24 cellular contexts compared by ENCODE assay signal in the genomic region with DNA sequence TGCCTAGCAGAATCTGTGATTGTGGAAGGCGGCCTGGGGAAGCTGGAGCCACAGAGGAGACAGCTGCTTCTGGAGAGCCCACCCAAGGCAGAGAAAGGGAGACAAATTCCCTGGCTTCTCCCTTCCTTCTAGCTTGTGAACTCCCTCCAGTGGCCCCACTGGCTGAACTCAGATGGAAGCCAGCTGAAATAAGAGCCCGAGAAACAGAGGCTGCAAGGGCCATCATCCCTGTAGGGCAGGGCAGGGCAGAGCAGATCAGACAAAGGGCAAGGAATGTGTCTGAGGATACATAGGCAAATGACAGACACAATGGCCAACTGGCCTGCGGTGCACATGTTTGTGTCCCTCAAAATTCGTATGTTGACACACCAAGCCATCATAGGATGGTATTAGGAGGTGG. TPM values are rescaled to one million over a fixed set of nuclear protein-coding genes. Genes with fewer than 3 reads are reported as not detected.
DNase-seq lines count a peak whose midpoint lies in the region; ATAC-seq and TF ChIP-seq lines count a peak whose summit lies in the region.
"Had no signal": no experiment of that assay in that cellular context is flagged by ENCODE, and none has a peak within 500 bp of the region (broad histone marks: within the 10 kb centered on the region; RNA-seq: fewer than 3 reads in every experiment).

No MANE protein-coding gene starts in this region.

- no peak overlapping the region for H3K4me2 ChIP-seq in PC-9

- H3K27me3 ChIP-seq in PC-9 (ENCODE audit: insufficient read depth, low read depth) (peaks cover 70% of the 10 kb centered on the region), dorsolateral prefrontal cortex (peaks cover 0 to 11% (median 0%) of the 10 kb centered on the region in 45 donors)

- no peak overlapping the region for H3K27ac Mint-ChIP-seq in WTC11
- peak overlapping the region in 2 of 3 experiments; percentile 10 to 37 for H3K27ac Mint-ChIP-seq in nephron
- H3K27ac Mint-ChIP-seq: CD4-positive, alpha-beta memory T cell had no signal

- no peaks in the 10 kb centered on the region; the same call in 1 of the 2 replicates for H3K9me2 ChIP-seq in PC-9 (ENCODE audit: insufficient read depth)

- no peaks in the 10 kb centered on the region for H3K36me3 ChIP-seq in PC-9 (ENCODE audit: low read depth)

- H3K4me3 Mint-ChIP-seq in WTC11 (no peak overlapping the region), nephron (no peak overlapping the region)
- H3K4me3 Mint-ChIP-seq: CD4-positive, alpha-beta memory T cell; H9 had no signal

- TF ChIP-seq CTCF in WTC11 (IDR thresholded peaks at IDR 0.05) = no peak
- TF ChIP-seq CTCF in nephron (IDR thresholded peaks at IDR 0.05; ENCODE audit: unreplicated experiment in 3 of 3) = no peak
- TF ChIP-seq CTCF in PC-9 (conservative IDR thresholded peaks at IDR 0.05) = no peak
- TF ChIP-seq CTCF in dorsolateral prefrontal cortex (IDR thresholded peaks at IDR 0.05 in 54 of 56, conservative IDR thresholded peaks at IDR 0.05 in 2 of 56; ENCODE audit: low read depth in 1 of 56, partially characterized antibody in 56 of 56) = no peak

- no TSS peak for BruUV-seq in PC-9 (replicated peaks; lab: Mats Ljungman, UMichigan)

- no peak overlapping the region for H2AFZ ChIP-seq in PC-9
- H2AFZ ChIP-seq: GM23248 had no signal

- intact Hi-C loops in PC-9 (cut with micrococcal nuclease; ENCODE audit: unreplicated experiment) = no loop called here
- intact Hi-C loops in dorsolateral prefrontal cortex (cut with DNase I) = no loop called here

- no peaks in the 10 kb centered on the region for H3K4me1 ChIP-seq in PC-9 (replicated peaks; ENCODE audit: insufficient read depth)

- H3K4me3 ChIP-seq in PC-9 (no peak overlapping the region), dorsolateral prefrontal cortex (no peak overlapping the region)
- H3K4me3 ChIP-seq: GM23248 had no signal

- no peak for DNase-seq in WTC11 (ENCODE audit: low spot score)
- DNase-seq in ecto neural progenitor cell (ENCODE audit: low spot score) = peak; percentile 50
- no peak for DNase-seq in PC-9
- DNase-seq in dorsolateral prefrontal cortex = no peak
- no peak for DNase-seq in stimulated activated naive CD8-positive, alpha-beta T cell treated with anti-CD3 and anti-CD28 coated beads, Interleukin-15, Interleukin-2, amounts not matched to agents 100 U/mL and 50 U/mL, for 24 hours
- DNase-seq: C1 segment of cervical spinal cord; CD4-positive, alpha-beta memory T cell; COR-L47; DMS53; GM23248; H9; KBM-7; MV-4-11; NCI-H1105; NCI-H1436 treated with DMSO at 0.1 percent for 48 hours; NCI-H187 treated with DMSO at 0.1 percent for 48 hours; NCI-H446; NCI-H524 treated with DMSO at 0.1 percent for 48 hours; NCI-H774; NK-92 treated with Interleukin-12 subunit alpha and Interleukin-12 subunit beta, amount 100 ng/mL, for 24 hours; PC-3 had no signal

- H3K27ac ChIP-seq in PC-9 = no peak overlapping the region
- H3K27ac ChIP-seq in dorsolateral prefrontal cortex = no peak overlapping the region
- H3K27ac ChIP-seq: GM23248 had no signal

- POLR2A ChIA-PET in WTC11 (lab: Charles Lee) (interaction anchor here (0.5 kb wide), 1 partner anchor 250 kb away, joined by 5 read pairs; no protein-coding TSS in a partner anchor), PC-9 (lab: Charles Lee; ENCODE audit: unreplicated experiment) (no interaction called here)

- H3K4me1 Mint-ChIP-seq in WTC11 (no peaks in the 10 kb centered on the region; the same call in 1 of the 2 replicates), nephron (peaks cover 20% of the 10 kb centered on the region)
- H3K4me1 Mint-ChIP-seq: CD4-positive, alpha-beta memory T cell had no signal

- no peaks in the 10 kb centered on the region for H3K79me2 ChIP-seq in PC-9 (ENCODE audit: low read depth)

- H3F3A ChIP-seq in PC-9 (ENCODE audit: insufficient read depth, low read depth) = no peaks in the 10 kb centered on the region

- CTCF ChIA-PET in WTC11 (lab: Charles Lee) = interaction anchor here (1.0 to 2.7 kb wide), 4 partner anchors 19 to 123 kb away, joined by 3 to 9 read pairs (median 4); no protein-coding TSS in a partner anchor
- CTCF ChIA-PET in PC-9 (lab: Charles Lee) = no interaction called here

- H3K36me3 Mint-ChIP-seq in WTC11 (no peaks in the 10 kb centered on the region), nephron (ENCODE audit: low read depth) (no peaks in the 10 kb centered on the region)
- H3K36me3 Mint-ChIP-seq: CD4-positive, alpha-beta memory T cell had no signal

- peak; percentile 83 for ATAC-seq in WTC11
- no peak for ATAC-seq in HG02973 (IDR thresholded peaks at IDR 0.05; ENCODE audit: unreplicated experiment)
- no peak for ATAC-seq in stimulated activated naive CD8-positive, alpha-beta T cell treated with anti-CD3 and anti-CD28 coated beads, Interleukin-15, Interleukin-2, amounts not matched to agents 100 U/mL and 50 U/mL, for 24 hours
- ATAC-seq: PC-3, Right ventricle myocardium inferior had no signal

- no peaks in the 10 kb centered on the region for H3K9me3 ChIP-seq in PC-9 (ENCODE audit: insufficient read depth, low read depth)

- H3K9me3 Mint-ChIP-seq in WTC11 (no peaks in the 10 kb centered on the region), nephron (peaks cover 4% of the 10 kb centered on the region)
- H3K9me3 Mint-ChIP-seq: H9 had no signal

- no peaks in the 10 kb centered on the region for H4K20me1 ChIP-seq in PC-9 (ENCODE audit: insufficient read depth)

- H3K27me3 Mint-ChIP-seq in WTC11 (ENCODE audit: low read depth) (peaks cover 21% of the 10 kb centered on the region), nephron (ENCODE audit: low read depth) (peaks cover 36% of the 10 kb centered on the region)

TF ChIP-seq in WTC11, 78 proteins besides CTCF, POLR2A, EP300 and RAD21 (continues in another document):
- TF ChIP-seq, protein P1, sequence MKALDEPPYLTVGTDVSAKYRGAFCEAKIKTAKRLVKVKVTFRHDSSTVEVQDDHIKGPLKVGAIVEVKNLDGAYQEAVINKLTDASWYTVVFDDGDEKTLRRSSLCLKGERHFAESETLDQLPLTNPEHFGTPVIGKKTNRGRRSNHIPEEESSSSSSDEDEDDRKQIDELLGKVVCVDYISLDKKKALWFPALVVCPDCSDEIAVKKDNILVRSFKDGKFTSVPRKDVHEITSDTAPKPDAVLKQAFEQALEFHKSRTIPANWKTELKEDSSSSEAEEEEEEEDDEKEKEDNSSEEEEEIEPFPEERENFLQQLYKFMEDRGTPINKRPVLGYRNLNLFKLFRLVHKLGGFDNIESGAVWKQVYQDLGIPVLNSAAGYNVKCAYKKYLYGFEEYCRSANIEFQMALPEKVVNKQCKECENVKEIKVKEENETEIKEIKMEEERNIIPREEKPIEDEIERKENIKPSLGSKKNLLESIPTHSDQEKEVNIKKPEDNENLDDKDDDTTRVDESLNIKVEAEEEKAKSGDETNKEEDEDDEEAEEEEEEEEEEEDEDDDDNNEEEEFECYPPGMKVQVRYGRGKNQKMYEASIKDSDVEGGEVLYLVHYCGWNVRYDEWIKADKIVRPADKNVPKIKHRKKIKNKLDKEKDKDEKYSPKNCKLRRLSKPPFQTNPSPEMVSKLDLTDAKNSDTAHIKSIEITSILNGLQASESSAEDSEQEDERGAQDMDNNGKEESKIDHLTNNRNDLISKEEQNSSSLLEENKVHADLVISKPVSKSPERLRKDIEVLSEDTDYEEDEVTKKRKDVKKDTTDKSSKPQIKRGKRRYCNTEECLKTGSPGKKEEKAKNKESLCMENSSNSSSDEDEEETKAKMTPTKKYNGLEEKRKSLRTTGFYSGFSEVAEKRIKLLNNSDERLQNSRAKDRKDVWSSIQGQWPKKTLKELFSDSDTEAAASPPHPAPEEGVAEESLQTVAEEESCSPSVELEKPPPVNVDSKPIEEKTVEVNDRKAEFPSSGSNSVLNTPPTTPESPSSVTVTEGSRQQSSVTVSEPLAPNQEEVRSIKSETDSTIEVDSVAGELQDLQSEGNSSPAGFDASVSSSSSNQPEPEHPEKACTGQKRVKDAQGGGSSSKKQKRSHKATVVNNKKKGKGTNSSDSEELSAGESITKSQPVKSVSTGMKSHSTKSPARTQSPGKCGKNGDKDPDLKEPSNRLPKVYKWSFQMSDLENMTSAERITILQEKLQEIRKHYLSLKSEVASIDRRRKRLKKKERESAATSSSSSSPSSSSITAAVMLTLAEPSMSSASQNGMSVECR (CRISPR knock-in tag; IDR thresholded peaks at IDR 0.05; ENCODE audit: borderline replicate concordance) = no peak
- TF ChIP-seq MXD4 (CRISPR knock-in tag; IDR thresholded peaks at IDR 0.05; ENCODE audit: borderline replicate concordance) (no peak), CREM (CRISPR knock-in tag; IDR thresholded peaks at IDR 0.05) (no peak), ZNF423 (CRISPR knock-in tag; IDR thresholded peaks at IDR 0.05) (no peak)
- TF ChIP-seq, protein P2, sequence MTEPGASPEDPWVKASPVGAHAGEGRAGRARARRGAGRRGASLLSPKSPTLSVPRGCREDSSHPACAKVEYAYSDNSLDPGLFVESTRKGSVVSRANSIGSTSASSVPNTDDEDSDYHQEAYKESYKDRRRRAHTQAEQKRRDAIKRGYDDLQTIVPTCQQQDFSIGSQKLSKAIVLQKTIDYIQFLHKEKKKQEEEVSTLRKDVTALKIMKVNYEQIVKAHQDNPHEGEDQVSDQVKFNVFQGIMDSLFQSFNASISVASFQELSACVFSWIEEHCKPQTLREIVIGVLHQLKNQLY (CRISPR knock-in tag; IDR thresholded peaks at IDR 0.05) = no peak
- TF ChIP-seq, protein P3, sequence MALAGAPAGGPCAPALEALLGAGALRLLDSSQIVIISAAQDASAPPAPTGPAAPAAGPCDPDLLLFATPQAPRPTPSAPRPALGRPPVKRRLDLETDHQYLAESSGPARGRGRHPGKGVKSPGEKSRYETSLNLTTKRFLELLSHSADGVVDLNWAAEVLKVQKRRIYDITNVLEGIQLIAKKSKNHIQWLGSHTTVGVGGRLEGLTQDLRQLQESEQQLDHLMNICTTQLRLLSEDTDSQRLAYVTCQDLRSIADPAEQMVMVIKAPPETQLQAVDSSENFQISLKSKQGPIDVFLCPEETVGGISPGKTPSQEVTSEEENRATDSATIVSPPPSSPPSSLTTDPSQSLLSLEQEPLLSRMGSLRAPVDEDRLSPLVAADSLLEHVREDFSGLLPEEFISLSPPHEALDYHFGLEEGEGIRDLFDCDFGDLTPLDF (CRISPR knock-in tag; IDR thresholded peaks at IDR 0.05) = no peak

RNA-seq across cellular contexts. Expression of a gene that starts 25.3 kb away (rescaled TPM):
- total RNA-seq in WTC11 (2021) (63.2 to 86.2 TPM (median 74.6 TPM) in 3 replicates), PC-9 (2021) (19.4 and 22.6 TPM in 2 replicates), dorsolateral prefrontal cortex (10 to 100 TPM in 1 of 120 experiments, 1 to 10 TPM in 100, under 1 TPM in 18, not detected in 1; 0.46 to 11.7 (median 2.2) TPM)
- total RNA-seq: CD4-positive, alpha-beta memory T cell; GM23248 had no signal
